ENCODE assay signal across 16 cellular contexts in the genomic region with DNA sequence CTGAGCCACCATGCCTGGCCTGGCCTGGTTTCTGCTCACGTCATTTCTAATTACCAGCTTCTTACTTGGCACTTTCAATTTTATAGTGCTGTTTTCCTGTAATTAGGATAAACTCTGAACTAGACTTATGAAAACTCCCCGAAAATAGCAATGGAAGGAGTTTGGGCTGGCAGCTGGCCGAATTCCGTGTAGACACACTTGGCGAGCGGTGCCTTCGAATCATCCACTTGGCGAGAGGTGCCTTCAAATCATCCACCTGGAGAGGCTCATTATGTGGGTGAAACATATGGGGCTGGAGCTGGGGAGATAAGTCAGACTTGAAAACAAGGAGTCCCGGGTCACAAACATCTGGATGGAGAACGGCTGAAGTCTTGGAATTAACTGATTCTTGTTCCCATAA.
DNase-seq lines count a peak whose midpoint lies in the region; ATAC-seq, FAIRE-seq and TF ChIP-seq lines count a peak whose summit lies in the region.
"Had no signal": no experiment of that assay in that cellular context is flagged by ENCODE, and none has a peak within 500 bp of the region (broad histone marks: within the 10 kb centered on the region; RNA-seq: fewer than 3 reads in every experiment).

No MANE protein-coding gene starts in this region.

- H3K9ac ChIP-seq in K562 (ENCODE audit: insufficient read depth in 1 of 2, low read depth in 2 of 2, low read length in 2 of 2) (no peak overlapping the region), neuronal stem cell (ENCODE audit: low read depth, low read length, poor library complexity) (no peak overlapping the region)
- H3K9ac ChIP-seq: BLaER1, GM23248 had no signal

- TF ChIP-seq CTCF in K562 (IDR thresholded peaks at IDR 0.05 in 2 of 3, conservative IDR thresholded peaks at IDR 0.05 in 1 of 3; ENCODE audit: insufficient read depth in 2 of 3, low read depth in 1 of 3, low read length in 3 of 3) (no peak), omental fat pad (IDR thresholded peaks at IDR 0.05) (no peak)

- no peak for ATAC-seq in K562
- ATAC-seq in omental fat pad (ENCODE audit: low FRiP score) = peak; percentile 63
- ATAC-seq: A549, GM12878 had no signal

- no peak overlapping the region for H4K8ac ChIP-seq in neuronal stem cell (ENCODE audit: low read depth, low read length)

- no peak overlapping the region for H4K91ac ChIP-seq in neuronal stem cell (ENCODE audit: low read depth, low read length, poor library complexity)

- no peaks in the 10 kb centered on the region for H3K27me3 ChIP-seq in K562 (ENCODE audit: control insufficient read depth in 2 of 2, insufficient read depth in 2 of 2, low read length in 2 of 2)
- H3K27me3 ChIP-seq in neuronal stem cell (ENCODE audit: control insufficient read depth in 3 of 3, insufficient read depth in 3 of 3, low read depth in 1 of 3, low read length in 3 of 3) = no peaks in the 10 kb centered on the region
- H3K27me3 ChIP-seq: BLaER1 had no signal

- BruUV-seq in K562 (replicated peaks; lab: Mats Ljungman, UMichigan) = no TSS peak

- peaks cover 6% of the 10 kb centered on the region; the same call in 1 of the 2 replicates for H4K20me1 ChIP-seq in K562 (replicated peaks; ENCODE audit: control insufficient read depth, insufficient read depth, low read length)
- H4K20me1 ChIP-seq: BLaER1 had no signal

- no peak for TF ChIP-seq RAD21 in K562 (CRISPR knock-in tag; conservative IDR thresholded peaks at IDR 0.05 in 1 of 2, IDR thresholded peaks at IDR 0.05 in 1 of 2)

- no peak overlapping the region for H3K18ac ChIP-seq in neuronal stem cell (ENCODE audit: low read length)

- intact Hi-C loops in K562 (cut with micrococcal nuclease) = no loop called here

- CTCF ChIA-PET in K562 (lab: Yijun Ruan, JAX; ENCODE audit: low intra/inter-chr PET ratio) = no interaction called here

- no peak overlapping the region for H3K4ac ChIP-seq in neuronal stem cell (ENCODE audit: low read length)

- POLR2A ChIA-PET in K562 (lab: Yijun Ruan, JAX) = interaction anchor here (0.7 kb wide), 1 partner anchor 232 kb away, joined by 3 read pairs; no protein-coding TSS in a partner anchor

- TF ChIP-seq EP300 in K562 (IDR thresholded peaks at IDR 0.05; ENCODE audit: low read length) = no peak

- H3K4me3 ChIP-seq in K562 = no peak overlapping the region
- H3K4me3 ChIP-seq in neuronal stem cell (ENCODE audit: low read length in 2 of 2) = no peak overlapping the region
- H3K4me3 ChIP-seq: A549, BLaER1, GM12878, GM23248 had no signal

- in situ Hi-C loops in K562 (cut with MboI) = no loop called here

- no peak overlapping the region for H2BK12ac ChIP-seq in neuronal stem cell (ENCODE audit: low read length)

- no peaks in the 10 kb centered on the region for H3K9me3 ChIP-seq in K562 (replicated peaks; ENCODE audit: control insufficient read depth, insufficient read depth, low read depth, low read length)
- H3K9me3 ChIP-seq in neuronal stem cell (replicated peaks in 1 of 2; ENCODE audit: control insufficient read depth in 2 of 2, insufficient read depth in 1 of 2, low read depth in 1 of 2, low read length in 2 of 2) = no peaks in the 10 kb centered on the region
- H3K9me3 ChIP-seq: A549, BLaER1, Caco-2 had no signal

- no peaks in the 10 kb centered on the region for H3K79me1 ChIP-seq in neuronal stem cell (ENCODE audit: low read depth, low read length)

- H3K36me3 ChIP-seq in K562 (ENCODE audit: control insufficient read depth, insufficient read depth, low read length) (peaks cover 18% of the 10 kb centered on the region; the same call in 2 of the 3 replicates), neuronal stem cell (replicated peaks in 1 of 2; ENCODE audit: control insufficient read depth in 2 of 2, insufficient read depth in 2 of 2, low read length in 2 of 2) (peaks cover 5 to 17% of the 10 kb centered on the region in 2 donors)
- H3K36me3 ChIP-seq: BLaER1 had no signal

- no peak overlapping the region for H3K14ac ChIP-seq in neuronal stem cell (ENCODE audit: low read length)

- TF ChIP-seq POLR2A in K562 (conservative IDR thresholded peaks at IDR 0.05) (no peak), H54 (IDR thresholded peaks at IDR 0.05; ENCODE audit: low read depth, low read length) (no peak)

- H2AK5ac ChIP-seq in neuronal stem cell (ENCODE audit: low read depth, low read length) = no peak overlapping the region

- FAIRE-seq in K562 (lab: Jason Lieb, UNC) (no peak), H54 (lab: Jason Lieb, UNC) (no peak)
- FAIRE-seq: A549, GM12878, GM18507 had no signal

- H3K4me2 ChIP-seq in K562 (ENCODE audit: insufficient read depth, low read length) = 0 out of 2 replicates have a peak overlapping the region, but pooled peaks have one; percentile 51
- H3K4me2 ChIP-seq in neuronal stem cell (ENCODE audit: insufficient read depth, low read length, poor library complexity, severe bottlenecking) = no peak overlapping the region
- H3K4me2 ChIP-seq: A549, BLaER1 had no signal

- 86% methylated on average over 10 of the region's 10 CpGs for WGBS in K562 (ENCODE audit: insufficient coverage, low coverage, missing lambda C conversion rate)
- WGBS in neuronal stem cell (ENCODE audit: extremely low coverage in 2 of 2, insufficient read length in 2 of 2, insufficient replicate concordance in 1 of 2), 2 donors = no CpG with 5 or more reads among the region's 10 CpGs

- no peak overlapping the region for H2BK120ac ChIP-seq in neuronal stem cell (ENCODE audit: low read depth, low read length)

- H2BK15ac ChIP-seq in neuronal stem cell (ENCODE audit: low read length) = no peak overlapping the region

- peak; percentile 37 for DNase-seq in Daoy (ENCODE audit: low read depth)
- no peak for DNase-seq in K562 (ENCODE audit: extremely low read depth in 1 of 4, low spot score in 3 of 4)
- DNase-seq in omental fat pad (ENCODE audit: low spot score) = no peak
- peak; percentile 6 for DNase-seq in ureter (ENCODE audit: low spot score)
- no peak for DNase-seq in H54 (ENCODE audit: insufficient read length, low spot score)
- DNase-seq in stimulated activated CD8-positive, alpha-beta memory T cell treated with anti-CD3 and anti-CD28 coated beads, Interleukin-4, amount 100 ng/mL, for 48 hours = no peak
- DNase-seq in neuronal stem cell (ENCODE audit: low spot score) = no peak
- DNase-seq: Caco-2; CD8-positive, alpha-beta memory T cell; H7 had no signal

- H2AFZ ChIP-seq in K562 (ENCODE audit: low read depth, low read length) (0 out of 2 replicates have a peak overlapping the region, but pooled peaks have one; percentile 7), neuronal stem cell (ENCODE audit: low read length) (no peak overlapping the region)
- H2AFZ ChIP-seq: GM23248 had no signal

- no peak overlapping the region for H3K23ac ChIP-seq in neuronal stem cell (ENCODE audit: low read depth, low read length, poor library complexity)

- H3K27ac ChIP-seq in K562 (ENCODE audit: extremely low read depth, low read depth, low read length) (peak overlapping the region; percentile 61), neuronal stem cell (replicated peaks; ENCODE audit: low read length) (no peak overlapping the region)
- H3K27ac ChIP-seq: A549, BLaER1, GM23248, HL-60 had no signal

- H3K79me2 ChIP-seq in K562 (ENCODE audit: control insufficient read depth, insufficient read depth, low read length) = no peaks in the 10 kb centered on the region

- H3K9me1 ChIP-seq in K562 (ENCODE audit: control insufficient read depth, insufficient read depth, low read length) = no peaks in the 10 kb centered on the region

- H3K4me1 ChIP-seq in K562 (replicated peaks in 1 of 2; ENCODE audit: control insufficient read depth in 2 of 2, insufficient read depth in 2 of 2, low read length in 2 of 2) = peaks cover 7 to 16% of the 10 kb centered on the region in 2 experiments
- H3K4me1 ChIP-seq in neuronal stem cell (ENCODE audit: control insufficient read depth in 2 of 2, insufficient read depth in 1 of 2, low read depth in 1 of 2, low read length in 2 of 2) = peaks cover 0 to 3% of the 10 kb centered on the region in 2 donors
- H3K4me1 ChIP-seq: A549, Caco-2 had no signal

- H2BK5ac ChIP-seq in neuronal stem cell (ENCODE audit: low read length) = no peak overlapping the region

TF ChIP-seq in K562, 482 proteins besides CTCF, POLR2A, EP300 and RAD21:
- no peak for TF ChIP-seq ZNF24 (IDR thresholded peaks at IDR 0.05)
- TF ChIP-seq SNIP1 (IDR thresholded peaks at IDR 0.05; ENCODE audit: low read depth) = no peak
- TF ChIP-seq ESRRB (CRISPR knock-in tag; IDR thresholded peaks at IDR 0.05; ENCODE audit: borderline replicate concordance) = no peak
- TF ChIP-seq TFAM (CRISPR knock-in tag; conservative IDR thresholded peaks at IDR 0.05) = no peak
- TF ChIP-seq SLC30A9 (CRISPR knock-in tag; IDR thresholded peaks at IDR 0.05) = no peak
- TF ChIP-seq KLF1 (tag; IDR thresholded peaks at IDR 0.05) = no peak
- no peak for TF ChIP-seq MYNN (IDR thresholded peaks at IDR 0.05)
- TF ChIP-seq MYNN (CRISPR knock-in tag; IDR thresholded peaks at IDR 0.05) = no peak
- TF ChIP-seq, protein P1, sequence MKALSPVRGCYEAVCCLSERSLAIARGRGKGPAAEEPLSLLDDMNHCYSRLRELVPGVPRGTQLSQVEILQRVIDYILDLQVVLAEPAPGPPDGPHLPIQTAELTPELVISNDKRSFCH (CRISPR knock-in tag; IDR thresholded peaks at IDR 0.05) = no peak
- TF ChIP-seq, protein P1 (tag; IDR thresholded peaks at IDR 0.05) = no peak
- TF ChIP-seq ZNF408 (CRISPR knock-in tag; IDR thresholded peaks at IDR 0.05; ENCODE audit: low read depth) = no peak

Comparison
In these comparisons a context has a peak if more than half of its experiments do, and no peak if none do; other contexts are left out.
1. DNase-seq: peak in Daoy (single experiment) and ureter (single experiment); none in K562 (0 of 4), omental fat pad (single experiment), H54 (single experiment), stimulated activated CD8-positive, alpha-beta memory T cell treated with anti-CD3 and anti-CD28 coated beads, Interleukin-4, amount 100 ng/mL, for 48 hours (single experiment) and neuronal stem cell (single experiment).